Comparison of ENCODE assay signal across 3 cellular contexts in the genomic region with DNA sequence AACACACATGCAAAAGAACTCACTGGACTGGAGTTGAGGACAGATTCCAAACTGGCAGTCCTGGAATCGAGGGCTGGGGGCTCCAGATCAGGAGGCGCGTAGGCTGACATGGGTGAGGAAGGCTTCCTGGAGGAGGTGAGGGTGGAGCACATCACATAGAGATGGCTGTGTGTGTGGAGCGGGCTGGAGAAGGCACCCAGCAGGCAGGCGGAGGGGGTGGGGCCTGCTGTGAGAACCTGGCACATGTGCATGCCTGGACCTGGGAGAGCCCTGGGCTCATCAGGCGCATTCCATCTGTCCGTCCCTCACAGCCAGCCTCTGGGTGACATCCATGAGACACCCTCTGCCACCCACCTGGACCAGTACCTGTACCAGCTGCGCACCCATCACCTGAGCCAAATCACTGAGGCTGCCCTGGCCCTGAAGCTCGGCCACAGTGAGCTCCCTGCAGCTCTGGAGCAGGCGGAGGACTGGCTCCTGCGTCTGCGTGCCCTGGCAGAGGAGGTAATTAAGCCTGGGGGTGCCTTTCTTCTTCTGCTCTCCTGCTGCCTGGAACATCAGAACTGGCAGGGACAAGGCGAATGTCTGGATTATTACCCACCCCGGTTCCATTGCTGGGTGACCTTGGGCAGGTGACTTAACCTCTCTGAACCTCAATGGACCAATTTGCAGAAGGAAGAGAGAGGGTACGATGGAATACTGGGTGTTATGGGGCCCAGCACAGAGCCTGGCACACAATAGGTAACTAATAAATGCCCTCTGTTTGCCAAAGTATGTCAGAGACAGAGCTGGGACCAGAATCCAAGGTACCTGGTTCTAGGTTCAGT.
TF ChIP-seq lines count a peak whose summit lies in the region.

No MANE protein-coding gene starts in this region.

TF ChIP-seq in HEK293, 187 proteins besides CTCF, POLR2A, EP300 and RAD21:
- peak; percentile 53; the same call in 1 of the 2 replicates for TF ChIP-seq ZNF768 (tag by site-specific recombination; IDR thresholded peaks at IDR 0.05)
- no peak for TF ChIP-seq ZNF530 (tag by site-specific recombination; IDR thresholded peaks at IDR 0.05; ENCODE audit: low read depth)

TF ChIP-seq in H1, 55 proteins besides CTCF, POLR2A, EP300 and RAD21:
- TF ChIP-seq SP4 (IDR thresholded peaks at IDR 0.05; ENCODE audit: low read length) (no peak), KDM1A (IDR thresholded peaks at IDR 0.05; ENCODE audit: borderline replicate concordance, low read length) (peak; percentile 54; the same call in 1 of the 2 replicates)

TF ChIP-seq in GM12891, 5 proteins besides CTCF, POLR2A, EP300 and RAD21:
- TF ChIP-seq POU2F2 (IDR thresholded peaks at IDR 0.05; ENCODE audit: low read depth, low read length) (no peak), TAF1 (IDR thresholded peaks at IDR 0.05; ENCODE audit: low read depth, low read length) (no peak), SPI1 (IDR thresholded peaks at IDR 0.05; ENCODE audit: low read depth, low read length) (no peak), POLR2AphosphoS5 (IDR thresholded peaks at IDR 0.05; ENCODE audit: low read depth, low read length) (no peak), PAX5 (IDR thresholded peaks at IDR 0.05; ENCODE audit: insufficient read depth, low read length, severe bottlenecking) (no peak)
